In the genomic region with DNA sequence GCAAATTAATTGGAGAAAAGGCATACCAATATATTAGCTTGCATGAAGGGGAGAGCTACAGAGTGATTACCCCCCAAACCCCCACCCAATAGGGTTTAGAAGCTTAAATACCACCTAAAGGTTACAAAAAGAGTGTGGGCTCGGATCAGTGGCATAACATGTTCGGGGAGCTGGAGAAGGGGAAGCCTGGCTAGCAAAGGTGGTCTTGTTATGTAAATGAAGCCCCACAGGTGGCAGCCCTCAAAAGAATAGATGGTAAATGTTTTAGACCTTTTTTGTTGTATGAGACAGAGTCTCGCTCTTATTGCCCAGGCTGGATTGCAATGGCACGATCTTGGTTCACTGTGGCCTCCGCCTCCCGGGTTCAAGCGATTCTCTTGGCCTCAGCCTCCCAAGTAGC, we compare ENCODE assay signal across 1 cellular context.
A peak's percentile ranks its signal among the peaks of the same experiment; 100 is the strongest.
TF ChIP-seq lines count a peak whose summit lies in the region.

No MANE protein-coding gene starts in this region.

TF ChIP-seq in H1, 55 proteins besides CTCF, POLR2A, EP300 and RAD21:
- TF ChIP-seq SP1 (IDR thresholded peaks at IDR 0.05; ENCODE audit: low read depth, low read length) (0 out of 2 replicates have a peak, but pooled peaks have one; percentile 12), ASH2L (IDR thresholded peaks at IDR 0.05; ENCODE audit: low read length) (no peak), MAFK (IDR thresholded peaks at IDR 0.05; ENCODE audit: low read depth, low read length) (no peak), CEBPB (IDR thresholded peaks at IDR 0.05; ENCODE audit: low read depth, low read length) (no peak), SIN3A (conservative IDR thresholded peaks at IDR 0.05 in 1 of 2, IDR thresholded peaks at IDR 0.05 in 1 of 2; ENCODE audit: low read depth in 1 of 2, low read length in 2 of 2) (no peak)
